ENCODE assay signal across 23 cellular contexts in genomic region chr6:161104966-161105365, GRCh38.
DNase-seq lines count a peak whose midpoint lies in the region; FAIRE-seq and TF ChIP-seq lines count a peak whose summit lies in the region.
"Had no signal": no experiment of that assay in that cellular context is flagged by ENCODE, and none has a peak within 500 bp of the region (broad histone marks: within the 10 kb centered on the region; RNA-seq: fewer than 3 reads in every experiment).

No MANE protein-coding gene starts in this region.

- intact Hi-C loops in ovary (cut with DNase I) (loop anchor here in 3 of 4 donors (5.0 to 10.0 kb wide), 2 partner anchors 267 to 270 kb away; no protein-coding TSS in a partner anchor), prostate gland (cut with DNase I) (loop anchor here (5.0 kb wide), 1 partner anchor 262 kb away; no protein-coding TSS in a partner anchor)

- in situ Hi-C loops in ACHN (cut with HindIII; ENCODE audit: low pct_ligation_motif_present, low pct_unique_long_range_greater_than_20kb, low sequenced_read_pairs): no loop called here

- H2AFZ ChIP-seq in astrocyte (ENCODE audit: low read depth, low read length): no peak overlapping the region

- no peak for TF ChIP-seq POLR2A in ovary (IDR thresholded peaks at IDR 0.05)
- no peak for TF ChIP-seq POLR2A in prostate gland (IDR thresholded peaks at IDR 0.05)

- peaks cover 20% of the 10 kb centered on the region for H3K36me3 Mint-ChIP-seq in astrocyte (ENCODE audit: low read depth, unreplicated experiment)

- peaks cover 30% of the 10 kb centered on the region for H3K36me3 ChIP-seq in astrocyte (ENCODE audit: insufficient read depth, low read length)
- no peaks in the 10 kb centered on the region for H3K36me3 ChIP-seq in ovary
- peaks cover 0 to 9% of the 10 kb centered on the region in 2 donors for H3K36me3 ChIP-seq in prostate gland

- H3K27me3 ChIP-seq in astrocyte (ENCODE audit: insufficient read depth, low read length) (no peaks in the 10 kb centered on the region), ovary (no peaks in the 10 kb centered on the region), prostate gland (replicated peaks; ENCODE audit: insufficient read depth) (no peaks in the 10 kb centered on the region)
- H3K27me3 ChIP-seq: heart left ventricle, SJSA1 had no signal

- TF ChIP-seq CTCF in astrocyte (IDR thresholded peaks at IDR 0.05; ENCODE audit: insufficient read depth, low read depth, low read length): no peak
- TF ChIP-seq CTCF in fibroblast of the aortic adventitia (IDR thresholded peaks at IDR 0.05; ENCODE audit: insufficient read depth, low read length): no peak
- no peak for TF ChIP-seq CTCF in ovary (IDR thresholded peaks at IDR 0.05)
- TF ChIP-seq CTCF in prostate gland (IDR thresholded peaks at IDR 0.05): no peak

- H3K9me3 Mint-ChIP-seq in astrocyte (ENCODE audit: unreplicated experiment): no peaks in the 10 kb centered on the region
- H3K9me3 Mint-ChIP-seq: memory B cell; naive thymus-derived CD8-positive, alpha-beta T cell had no signal

- H3K4me1 ChIP-seq in astrocyte (ENCODE audit: insufficient read depth, low read length): peaks cover 16% of the 10 kb centered on the region
- no peaks in the 10 kb centered on the region for H3K4me1 ChIP-seq in ovary (ENCODE audit: insufficient read depth)
- no peaks in the 10 kb centered on the region for H3K4me1 ChIP-seq in prostate gland (replicated peaks)
- H3K4me1 ChIP-seq: heart left ventricle had no signal

- H3K27ac ChIP-seq in astrocyte (ENCODE audit: low read depth, low read length) (peak overlapping the region; percentile 32), ovary (no peak overlapping the region), prostate gland (no peak overlapping the region)
- H3K27ac ChIP-seq: heart left ventricle, SJSA1 had no signal

- no peak overlapping the region for H3K9ac ChIP-seq in astrocyte (ENCODE audit: low read length)

- TF ChIP-seq EP300 in ovary (IDR thresholded peaks at IDR 0.05): no peak

- no peak overlapping the region for H3K4me3 Mint-ChIP-seq in astrocyte (ENCODE audit: unreplicated experiment)
- H3K4me3 Mint-ChIP-seq: memory B cell; naive thymus-derived CD8-positive, alpha-beta T cell had no signal

- peak overlapping the region; percentile 70 for H3K27ac Mint-ChIP-seq in astrocyte (ENCODE audit: unreplicated experiment)
- H3K27ac Mint-ChIP-seq: progenitor cell of endocrine pancreas had no signal

- H4K20me1 ChIP-seq in astrocyte (ENCODE audit: insufficient read depth, low read length): no peaks in the 10 kb centered on the region

- no peak overlapping the region for H3K4me2 ChIP-seq in astrocyte (ENCODE audit: low read length)

- H3K9me3 ChIP-seq in astrocyte (ENCODE audit: insufficient read depth, low read depth, low read length) (no peaks in the 10 kb centered on the region), ovary (no peaks in the 10 kb centered on the region), prostate gland (no peaks in the 10 kb centered on the region)
- H3K9me3 ChIP-seq: heart left ventricle, SJSA1 had no signal

- peak; percentile 11 for DNase-seq in ACHN
- DNase-seq in GM03348 (ENCODE audit: low spot score): peak; percentile 29
- DNase-seq in astrocyte (ENCODE audit: low read depth): peak; percentile 63
- DNase-seq in fibroblast of the aortic adventitia (ENCODE audit: low read depth): peak; percentile 43
- DNase-seq in ovary: no peak
- no peak for DNase-seq in HUDEP-2 (lab: John Stamatoyannopoulos, UW; ENCODE audit: unreplicated experiment in 76 of 76)
- DNase-seq in occipital lobe (lab: John Stamatoyannopoulos, UW): no peak
- no peak for DNase-seq in prostate gland (ENCODE audit: low spot score)
- DNase-seq: activated gamma-delta T cell treated with Interleukin-2 at 50 U/mL for 16 hours; Calu3; cortex of kidney; erythroblast; heart left ventricle; kidney; naive thymus-derived CD8-positive, alpha-beta T cell; NCI-H1105 treated with DMSO at 0.1 percent for 48 hours; NCI-H69; stimulated activated CD4-positive, alpha-beta T cell treated with anti-CD3 and anti-CD28 coated beads, Interleukin-4, amount 100 ng/mL, for 4 hours had no signal

- FAIRE-seq in astrocyte (lab: Jason Lieb, UNC): no peak
- FAIRE-seq: G401.6, GM12891, kidney had no signal

- H3K4me1 Mint-ChIP-seq in astrocyte (ENCODE audit: low read depth, unreplicated experiment): peaks cover 17% of the 10 kb centered on the region
- H3K4me1 Mint-ChIP-seq: memory B cell had no signal

- H3K27me3 Mint-ChIP-seq in astrocyte (ENCODE audit: low read depth, unreplicated experiment): no peaks in the 10 kb centered on the region
- H3K27me3 Mint-ChIP-seq: memory B cell; naive thymus-derived CD8-positive, alpha-beta T cell; progenitor cell of endocrine pancreas had no signal

- H3K79me2 ChIP-seq in astrocyte (ENCODE audit: insufficient read depth, low read length): no peaks in the 10 kb centered on the region

- H3K4me3 ChIP-seq in astrocyte (ENCODE audit: insufficient read depth, low read depth, low read length): no peak overlapping the region
- H3K4me3 ChIP-seq in fibroblast of the aortic adventitia (ENCODE audit: low read depth, low read length): no peak overlapping the region
- no peak overlapping the region for H3K4me3 ChIP-seq in ovary
- no peak overlapping the region for H3K4me3 ChIP-seq in prostate gland
- H3K4me3 ChIP-seq: heart left ventricle, SJSA1 had no signal

Comparison
In these comparisons a context has a peak if more than half of its experiments do, and no peak if none do; other contexts are left out.
1. DNase-seq: peak in ACHN (single experiment), GM03348 (single experiment), astrocyte (single experiment) and fibroblast of the aortic adventitia (single experiment); none in ovary (0 of 5), HUDEP-2 (0 of 76), occipital lobe (single experiment) and prostate gland (single experiment).